Comparison of ENCODE assay signal across 7 cellular contexts in the genomic region with DNA sequence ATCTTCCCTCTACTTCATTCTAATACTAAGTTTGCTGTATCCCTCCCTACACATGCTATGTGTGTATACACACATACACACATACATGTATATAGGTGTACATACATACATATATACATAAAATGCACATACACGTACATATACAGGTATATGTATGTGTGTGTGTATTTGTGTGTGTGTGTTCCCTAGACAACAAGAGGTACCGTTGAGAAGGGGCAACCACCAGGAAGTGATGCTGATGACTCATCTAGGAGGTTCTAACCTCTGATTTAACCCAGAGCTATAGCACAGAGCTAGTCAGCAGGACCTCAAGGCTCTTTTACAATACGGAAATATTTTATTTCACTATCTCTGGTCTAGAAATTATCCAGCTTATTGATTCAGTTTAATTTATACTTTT.
DNase-seq lines count a peak whose midpoint lies in the region; ATAC-seq and TF ChIP-seq lines count a peak whose summit lies in the region.

No MANE protein-coding gene starts in this region.

- H3K4me1 Mint-ChIP-seq in activated T-helper 2 cell treated with anti-CD3 and anti-CD28 coated beads, Interferon-gamma antibody, Interleukin-2, Interleukin-4, amounts not matched to agents 10 μg/mL and 5 μg/mL and 100 μg/mL, durations not matched to agents 14 hours and 24 hours and 36 hours (ENCODE audit: low read depth) = peaks cover 46% of the 10 kb centered on the region
- peaks cover 4% of the 10 kb centered on the region for H3K4me1 Mint-ChIP-seq in neural progenitor cell

- DNase-seq in HFF-Myc (ENCODE audit: extremely low read depth, low read depth) (peak; percentile 68), NAMALWA (ENCODE audit: low spot score) (peak; percentile 24), lung (ENCODE audit: low spot score) (no peak), neural progenitor cell (ENCODE audit: low spot score) (no peak), SK-N-DZ (ENCODE audit: low spot score) (no peak)
- peak; percentile 52 for DNase-seq in activated T-helper 2 cell treated with anti-CD3 and anti-CD28 coated beads, Interferon-gamma antibody, Interleukin-2, Interleukin-4, amounts not matched to agents 10 μg/mL and 5 μg/mL and 100 μg/mL, durations not matched to agents 14 hours and 24 hours and 36 hours (ENCODE audit: low spot score)

- no peaks in the 10 kb centered on the region for H3K79me2 ChIP-seq in neural progenitor cell (ENCODE audit: low read depth)

- intact Hi-C loops in activated T-helper 2 cell treated with anti-CD3 and anti-CD28 coated beads, Interferon-gamma antibody, Interleukin-2, Interleukin-4, amounts not matched to agents 10 μg/mL and 5 μg/mL and 100 μg/mL, durations not matched to agents 14 hours and 24 hours and 36 hours (cut with micrococcal nuclease) = loop anchor here (1.0 to 10.0 kb wide), 9 partner anchors 10 to 326 kb away; a partner anchor contains a TSS

- H3K4me1 ChIP-seq in lung (ENCODE audit: control insufficient read depth in 2 of 2, insufficient read depth in 2 of 2, low read length in 2 of 2) (peaks cover 0 to 4% of the 10 kb centered on the region in 2 donors), neural progenitor cell (no peaks in the 10 kb centered on the region)

- ATAC-seq in GM18517 (IDR thresholded peaks at IDR 0.05; ENCODE audit: unreplicated experiment) (peak; percentile 93), lung (ENCODE audit: insufficient read depth, low FRiP score) (peak; percentile 50)

- no peak overlapping the region for H2AFZ ChIP-seq in neural progenitor cell (replicated peaks)

- no peaks in the 10 kb centered on the region for H3K36me3 Mint-ChIP-seq in activated T-helper 2 cell treated with anti-CD3 and anti-CD28 coated beads, Interferon-gamma antibody, Interleukin-2, Interleukin-4, amounts not matched to agents 10 μg/mL and 5 μg/mL and 100 μg/mL, durations not matched to agents 14 hours and 24 hours and 36 hours (ENCODE audit: low read depth)
- no peaks in the 10 kb centered on the region for H3K36me3 Mint-ChIP-seq in neural progenitor cell

- H3K27ac ChIP-seq in lung (ENCODE audit: low read depth in 1 of 2, low read length in 1 of 2) (no peak overlapping the region), neural progenitor cell (no peak overlapping the region)

- H3K4me3 ChIP-seq in HFF-Myc (replicated peaks; ENCODE audit: low read depth, low read length) = no peak overlapping the region
- H3K4me3 ChIP-seq in lung = no peak overlapping the region
- no peak overlapping the region for H3K4me3 ChIP-seq in neural progenitor cell

- 23 to 39% methylated on average over 3 of the region's 3 CpGs for WGBS in lung, 2 donors

- peak overlapping the region; percentile 76 for H3K27ac Mint-ChIP-seq in activated T-helper 2 cell treated with anti-CD3 and anti-CD28 coated beads, Interferon-gamma antibody, Interleukin-2, Interleukin-4, amounts not matched to agents 10 μg/mL and 5 μg/mL and 100 μg/mL, durations not matched to agents 14 hours and 24 hours and 36 hours
- no peak overlapping the region for H3K27ac Mint-ChIP-seq in neural progenitor cell

- H3K36me3 ChIP-seq in lung (ENCODE audit: control insufficient read depth in 2 of 2, insufficient read depth in 2 of 2, low read length in 2 of 2) (no peaks in the 10 kb centered on the region), neural progenitor cell (no peaks in the 10 kb centered on the region)

- H3K27me3 Mint-ChIP-seq in activated T-helper 2 cell treated with anti-CD3 and anti-CD28 coated beads, Interferon-gamma antibody, Interleukin-2, Interleukin-4, amounts not matched to agents 10 μg/mL and 5 μg/mL and 100 μg/mL, durations not matched to agents 14 hours and 24 hours and 36 hours (ENCODE audit: low read depth) = no peaks in the 10 kb centered on the region
- H3K27me3 Mint-ChIP-seq in neural progenitor cell (ENCODE audit: insufficient read depth, low read depth) = no peaks in the 10 kb centered on the region

- H3K9ac ChIP-seq in neural progenitor cell = no peak overlapping the region

- H3K27me3 ChIP-seq in lung (ENCODE audit: control insufficient read depth, insufficient read depth) (no peaks in the 10 kb centered on the region), neural progenitor cell (no peaks in the 10 kb centered on the region)

- no peaks in the 10 kb centered on the region for H3F3A ChIP-seq in neural progenitor cell (ENCODE audit: low read depth)

- no peak overlapping the region for H3K4me3 Mint-ChIP-seq in activated T-helper 2 cell treated with anti-CD3 and anti-CD28 coated beads, Interferon-gamma antibody, Interleukin-2, Interleukin-4, amounts not matched to agents 10 μg/mL and 5 μg/mL and 100 μg/mL, durations not matched to agents 14 hours and 24 hours and 36 hours (ENCODE audit: low read depth)
- no peak overlapping the region for H3K4me3 Mint-ChIP-seq in neural progenitor cell

- no peaks in the 10 kb centered on the region for H4K20me1 ChIP-seq in neural progenitor cell (ENCODE audit: low read depth)

- H3K9me3 ChIP-seq in lung (ENCODE audit: control insufficient read depth in 2 of 2, insufficient read depth in 1 of 2, low read length in 1 of 2) (no peaks in the 10 kb centered on the region), neural progenitor cell (ENCODE audit: low read depth) (no peaks in the 10 kb centered on the region)

- no peak for TF ChIP-seq CTCF in HFF-Myc (IDR thresholded peaks at IDR 0.05; ENCODE audit: low read depth, low read length, missing control alignments)
- TF ChIP-seq CTCF in lung (IDR thresholded peaks at IDR 0.05; ENCODE audit: control extremely low read depth, extremely low read depth) = no peak
- TF ChIP-seq CTCF in neural progenitor cell (IDR thresholded peaks at IDR 0.05) = no peak

- no peak overlapping the region for H3K4me2 ChIP-seq in neural progenitor cell

- no peaks in the 10 kb centered on the region for H3K9me3 Mint-ChIP-seq in activated T-helper 2 cell treated with anti-CD3 and anti-CD28 coated beads, Interferon-gamma antibody, Interleukin-2, Interleukin-4, amounts not matched to agents 10 μg/mL and 5 μg/mL and 100 μg/mL, durations not matched to agents 14 hours and 24 hours and 36 hours
- H3K9me3 Mint-ChIP-seq in neural progenitor cell = no peaks in the 10 kb centered on the region

Comparison
In these comparisons a context has a peak if more than half of its experiments do, and no peak if none do; other contexts are left out.
1. DNase-seq: peak in HFF-Myc (single experiment), NAMALWA (single experiment) and activated T-helper 2 cell treated with anti-CD3 and anti-CD28 coated beads, Interferon-gamma antibody, Interleukin-2, Interleukin-4, amounts not matched to agents 10 μg/mL and 5 μg/mL and 100 μg/mL, durations not matched to agents 14 hours and 24 hours and 36 hours (single experiment); none in lung (single experiment), neural progenitor cell (single experiment) and SK-N-DZ (single experiment).